In the genomic region with DNA sequence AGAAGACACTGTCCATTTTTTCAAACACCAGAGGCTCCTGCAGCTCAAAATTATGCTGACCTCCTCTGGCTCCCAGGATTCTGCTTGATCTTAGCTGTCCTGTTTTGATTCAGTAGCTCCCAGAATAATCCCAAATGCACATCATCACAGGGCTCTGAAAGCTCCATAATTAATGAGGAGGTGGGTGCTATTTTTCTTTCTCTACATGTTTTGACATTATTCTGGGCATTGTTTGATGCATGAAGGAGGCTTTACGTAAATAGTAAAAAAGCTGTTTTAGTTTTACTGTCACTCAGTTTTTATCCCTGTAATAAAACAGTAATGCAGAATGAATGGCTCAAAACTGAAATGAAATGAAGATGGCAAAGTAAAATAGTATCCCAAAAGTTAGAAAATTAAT, we compare ENCODE assay signal across 33 cellular contexts.
"Had no signal": no experiment of that assay in that cellular context is flagged by ENCODE, and none has a peak within 500 bp of the region (broad histone marks: within the 10 kb centered on the region; RNA-seq: fewer than 3 reads in every experiment).

No MANE protein-coding gene starts in this region.

- DNase-seq: Karpas-422, Kasumi-1, MG63, MM.1S, MV-4-11, NCI-H1048, NCI-H1092, NCI-H1092 treated with DMSO at 0.1 percent for 48 hours, NCI-H1105, NCI-H1105 treated with DMSO at 0.1 percent for 48 hours, NCI-H1417 treated with DMSO at 0.1 percent for 48 hours, NCI-H1436, NCI-H1436 treated with DMSO at 0.1 percent for 48 hours, NCI-H146, NCI-H1694, NCI-H1694 treated with DMSO at 0.1 percent for 48 hours, NCI-H187, NCI-H187 treated with DMSO at 0.1 percent for 48 hours, NCI-H1930, NCI-H2029, NCI-H2029 treated with DMSO at 0.1 percent for 48 hours, NCI-H2081, NCI-H2081 treated with DMSO at 0.1 percent for 48 hours, NCI-H2107, NCI-H2171, NCI-H2171 treated with DMSO at 0.1 percent for 48 hours, NCI-H2227 treated with DMSO at 0.1 percent for 48 hours, NCI-H226, NCI-H345, NCI-H446, NCI-H446 treated with DMSO at 0.1 percent for 48 hours, NCI-H510A, NCI-H510A treated with DMSO at 0.1 percent for 48 hours had no signal
